In the genomic region with DNA sequence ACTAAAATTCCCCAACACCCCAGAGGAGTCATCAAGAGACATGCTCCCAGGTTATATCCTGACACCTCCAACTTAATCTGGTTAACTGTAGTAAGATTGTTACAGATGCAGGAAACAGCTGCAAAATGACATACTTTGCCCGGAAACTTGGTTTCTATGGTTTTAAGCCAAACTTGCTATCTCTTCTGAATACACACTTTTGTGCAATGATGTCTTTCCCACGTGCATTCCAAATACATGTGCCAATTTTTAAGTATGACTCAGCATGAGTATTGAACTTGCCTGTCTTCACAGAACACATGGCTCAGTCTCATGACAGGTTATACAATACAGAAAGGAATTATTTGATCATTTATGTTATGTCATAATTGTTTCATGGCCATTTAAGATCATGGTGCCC, we compare ENCODE assay signal across 14 cellular contexts.
A peak's percentile ranks its signal among the peaks of the same experiment; 100 is the strongest.
DNase-seq lines count a peak whose midpoint lies in the region; ATAC-seq, FAIRE-seq and TF ChIP-seq lines count a peak whose summit lies in the region.
"Had no signal": no experiment of that assay in that cellular context is flagged by ENCODE, and none has a peak within 500 bp of the region (broad histone marks: within the 10 kb centered on the region; RNA-seq: fewer than 3 reads in every experiment).

No MANE protein-coding gene starts in this region.

- H3K79me2 ChIP-seq in mammary epithelial cell (ENCODE audit: insufficient read depth, low read length) (no peaks in the 10 kb centered on the region), keratinocyte (ENCODE audit: control insufficient read depth, insufficient read depth, low read length) (no peaks in the 10 kb centered on the region)

- H2AFZ ChIP-seq in mammary epithelial cell (ENCODE audit: low read depth, low read length) (no peak overlapping the region), keratinocyte (ENCODE audit: control insufficient read depth, low read length) (no peak overlapping the region)

- H3K4me2 ChIP-seq in mammary epithelial cell (ENCODE audit: insufficient read depth, low read depth, low read length) (no peak overlapping the region), keratinocyte (ENCODE audit: control insufficient read depth, extremely low read depth, insufficient read depth, low read depth, low read length) (peak overlapping the region; percentile 23)

- peak; percentile 93 for FAIRE-seq in keratinocyte (lab: Jason Lieb, UNC)

- no peaks in the 10 kb centered on the region for H3K4me1 Mint-ChIP-seq in activated CD4-positive, alpha-beta T cell treated with anti-CD3 and anti-CD28 coated beads for 36 hours
- H3K4me1 Mint-ChIP-seq: naive thymus-derived CD8-positive, alpha-beta T cell had no signal

- WGBS in mammary epithelial cell (ENCODE audit: low coverage, missing lambda C conversion rate) = 4% methylated on average over 2 of the region's 2 CpGs

- no peaks in the 10 kb centered on the region for H3K36me3 ChIP-seq in mammary epithelial cell (ENCODE audit: insufficient read depth, low read length)
- no peaks in the 10 kb centered on the region for H3K36me3 ChIP-seq in keratinocyte (ENCODE audit: control insufficient read depth in 2 of 2, extremely low read depth in 1 of 2, insufficient read depth in 2 of 2, low read length in 2 of 2)
- H3K36me3 ChIP-seq: tibial artery had no signal

- no peaks in the 10 kb centered on the region for H3K27me3 ChIP-seq in mammary epithelial cell (ENCODE audit: insufficient read depth, low read length)
- H3K27me3 ChIP-seq in keratinocyte (ENCODE audit: control insufficient read depth, extremely low read depth, insufficient read depth, low read length) = no peaks in the 10 kb centered on the region
- H3K27me3 ChIP-seq: tibial artery had no signal

- peaks cover 8% of the 10 kb centered on the region for H3K4me1 ChIP-seq in mammary epithelial cell (ENCODE audit: insufficient read depth, low read length)
- peaks cover 17% of the 10 kb centered on the region for H3K4me1 ChIP-seq in keratinocyte (ENCODE audit: control insufficient read depth, extremely low read depth, insufficient read depth, low read length)

- H3K9ac ChIP-seq in mammary epithelial cell (ENCODE audit: insufficient read depth, low read length) = peak overlapping the region; percentile 1
- no peak overlapping the region for H3K9ac ChIP-seq in keratinocyte (ENCODE audit: control insufficient read depth, extremely low read depth, insufficient read depth, low read length)

- peaks cover 3% of the 10 kb centered on the region for H3K27me3 Mint-ChIP-seq in activated CD4-positive, alpha-beta T cell treated with anti-CD3 and anti-CD28 coated beads for 36 hours
- H3K27me3 Mint-ChIP-seq: activated naive CD8-positive, alpha-beta T cell had no signal

- H3K4me3 ChIP-seq in AG09309 (ENCODE audit: control insufficient read depth, low read depth, low read length) (no peak overlapping the region), mammary epithelial cell (replicated peaks in 1 of 3; ENCODE audit: insufficient read depth in 1 of 3, low read depth in 2 of 3, low read length in 3 of 3) (no peak overlapping the region), keratinocyte (ENCODE audit: control insufficient read depth in 2 of 3, extremely low read depth in 1 of 3, insufficient read depth in 2 of 3, low read depth in 1 of 3, low read length in 3 of 3) (no peak overlapping the region)
- H3K4me3 ChIP-seq: tibial artery had no signal

- dilution Hi-C loops in mammary epithelial cell (cut with HindIII; ENCODE audit: low sequenced_read_pairs) (no loop called here), keratinocyte (cut with MboI; ENCODE audit: extremely low pct_ligation_motif_present, low sequenced_read_pairs) (no loop called here)

- H3K9me3 ChIP-seq in mammary epithelial cell (replicated peaks; ENCODE audit: insufficient read depth, low read length) (no peaks in the 10 kb centered on the region), keratinocyte (ENCODE audit: control insufficient read depth, low read depth, low read length) (no peaks in the 10 kb centered on the region)
- H3K9me3 ChIP-seq: tibial artery had no signal

- no peak overlapping the region for H3K4me3 Mint-ChIP-seq in activated CD4-positive, alpha-beta T cell treated with anti-CD3 and anti-CD28 coated beads for 36 hours
- H3K4me3 Mint-ChIP-seq: activated naive CD8-positive, alpha-beta T cell; naive thymus-derived CD8-positive, alpha-beta T cell had no signal

- in situ Hi-C loops in mammary epithelial cell (cut with MboI; ENCODE audit: low sequenced_read_pairs in 2 of 2) = no loop called here

- no peaks in the 10 kb centered on the region for H3K36me3 Mint-ChIP-seq in activated CD4-positive, alpha-beta T cell treated with anti-CD3 and anti-CD28 coated beads for 36 hours (ENCODE audit: low read depth)
- H3K36me3 Mint-ChIP-seq: activated naive CD8-positive, alpha-beta T cell; naive thymus-derived CD8-positive, alpha-beta T cell had no signal

- no TSS peak for BruUV-seq in mammary epithelial cell (replicated peaks; lab: Mats Ljungman, UMichigan)

- no peak for ATAC-seq in GM18867 (IDR thresholded peaks at IDR 0.05; ENCODE audit: unreplicated experiment)
- ATAC-seq in activated CD4-positive, alpha-beta T cell treated with anti-CD3 and anti-CD28 coated beads for 36 hours = no peak
- ATAC-seq: naive thymus-derived CD8-positive, alpha-beta T cell had no signal

- H3K9me1 ChIP-seq in keratinocyte (ENCODE audit: control insufficient read depth, extremely low read depth, insufficient read depth, low read length) = no peaks in the 10 kb centered on the region

- peak overlapping the region; percentile 76 for H3K27ac ChIP-seq in mammary epithelial cell (ENCODE audit: insufficient read depth, low read depth, low read length)
- H3K27ac ChIP-seq in keratinocyte (ENCODE audit: control insufficient read depth, insufficient read depth, low read length) = peak overlapping the region; percentile 54
- H3K27ac ChIP-seq: tibial artery had no signal

- H3K27ac Mint-ChIP-seq in activated CD4-positive, alpha-beta T cell treated with anti-CD3 and anti-CD28 coated beads for 36 hours = no peak overlapping the region
- H3K27ac Mint-ChIP-seq: activated naive CD8-positive, alpha-beta T cell; naive thymus-derived CD8-positive, alpha-beta T cell had no signal

- CTCF ChIA-PET in mammary epithelial cell (lab: Charles Lee; ENCODE audit: low non-redundant PET) = no interaction called here
- CTCF ChIA-PET in activated CD4-positive, alpha-beta T cell treated with anti-CD3 and anti-CD28 coated beads for 36 hours (lab: Charles Lee) = no interaction called here

- POLR2A ChIA-PET in activated CD4-positive, alpha-beta T cell treated with anti-CD3 and anti-CD28 coated beads for 36 hours (lab: Charles Lee) = no interaction called here

- H4K20me1 ChIP-seq in mammary epithelial cell (ENCODE audit: insufficient read depth, low read length) (no peaks in the 10 kb centered on the region), keratinocyte (ENCODE audit: control insufficient read depth, extremely low read depth, insufficient read depth, low read length) (no peaks in the 10 kb centered on the region)

- intact Hi-C loops in mammary epithelial cell (cut with micrococcal nuclease) = no loop called here
- intact Hi-C loops in activated CD4-positive, alpha-beta T cell treated with anti-CD3 and anti-CD28 coated beads for 36 hours (cut with DNase I, micrococcal nuclease) = no loop called here

- no peak for TF ChIP-seq CTCF in AG09309 (IDR thresholded peaks at IDR 0.05; ENCODE audit: control insufficient read depth, insufficient read depth, low read depth, low read length, missing control alignments)
- TF ChIP-seq CTCF in mammary epithelial cell (conservative IDR thresholded peaks at IDR 0.05 in 1 of 2, IDR thresholded peaks at IDR 0.05 in 1 of 2; ENCODE audit: extremely low read depth in 1 of 2, insufficient read depth in 1 of 2, low read depth in 1 of 2, low read length in 2 of 2) = no peak
- TF ChIP-seq CTCF in keratinocyte (optimal IDR thresholded peaks at IDR 0.05 in 1 of 3, IDR thresholded peaks at IDR 0.05 in 1 of 3, conservative IDR thresholded peaks at IDR 0.05 in 1 of 3; ENCODE audit: extremely low read depth in 1 of 3, insufficient read depth in 2 of 3, low read length in 3 of 3) = no peak

- H3K9me3 Mint-ChIP-seq in activated CD4-positive, alpha-beta T cell treated with anti-CD3 and anti-CD28 coated beads for 36 hours (ENCODE audit: low read depth) = no peaks in the 10 kb centered on the region

- DNase-seq in AG09309 (ENCODE audit: low read depth) (peak; percentile 92), HS-5 (ENCODE audit: low read depth) (peak; percentile 99), mammary epithelial cell (peak; percentile 99), keratinocyte (ENCODE audit: low read depth, low spot score) (peak; percentile 83), HK-2 (ENCODE audit: unreplicated experiment) (no peak), NCI-H2081 (lab: John Stamatoyannopoulos, UW) (no peak)
- no peak for DNase-seq in activated CD4-positive, alpha-beta T cell treated with anti-CD3 and anti-CD28 coated beads for 36 hours
- DNase-seq: COR-L47; naive thymus-derived CD8-positive, alpha-beta T cell; NCI-H146; stimulated activated CD4-positive, alpha-beta T cell treated with anti-CD3 and anti-CD28 coated beads, Interleukin-2, amount 100 ng/mL, for 48 hours; tibial artery had no signal

Comparison
In these comparisons a context has a peak if more than half of its experiments do, and no peak if none do; other contexts are left out.
1. DNase-seq: peak in AG09309 (single experiment), HS-5 (single experiment), mammary epithelial cell (single experiment) and keratinocyte (single experiment); none in activated CD4-positive, alpha-beta T cell treated with anti-CD3 and anti-CD28 coated beads for 36 hours (single experiment), HK-2 (single experiment) and NCI-H2081 (0 of 2).